In genomic region chr19:48446579-48446978, GRCh38 we compare ENCODE assay signal across 8 cellular contexts. TPM values are rescaled to one million over a fixed set of nuclear protein-coding genes. Genes with fewer than 3 reads are reported as not detected.
DNase-seq lines count a peak whose midpoint lies in the region; ATAC-seq lines count a peak whose summit lies in the region.
"Had no signal": no experiment of that assay in that cellular context is flagged by ENCODE, and none has a peak within 500 bp of the region (broad histone marks: within the 10 kb centered on the region; RNA-seq: fewer than 3 reads in every experiment).

No MANE protein-coding gene starts in this region.

- peaks cover 23% of the 10 kb centered on the region for H3K27me3 ChIP-seq in HUES48 (ENCODE audit: control insufficient read depth, insufficient read depth, low read length)
- no peaks in the 10 kb centered on the region for H3K27me3 ChIP-seq in iPS-18a (ENCODE audit: control insufficient read depth, insufficient read depth, low read length)

- no peak for DNase-seq in stimulated activated naive B cell treated with anti-CD40 and anti-IgM and Interleukin-4, amounts not matched to agents 10 μg/mL and 1 μg/mL and 100 μg/mL, for 72 hours
- DNase-seq in Kasumi-1 (lab: John Stamatoyannopoulos, UW): no peak
- no peak for DNase-seq in sciatic nerve (ENCODE audit: low spot score)
- DNase-seq: activated CD4-positive, alpha-beta T cell treated with anti-CD3 and anti-CD28 coated beads, Interleukin-2, amount 50 U/mL, for 1 hour had no signal

- intact Hi-C loops in sciatic nerve (cut with DNase I): no loop called here

- H3K4me3 ChIP-seq in HUES48 (ENCODE audit: low read depth, low read length) (peak overlapping the region; percentile 96), iPS-18a (ENCODE audit: low read length) (peak overlapping the region; percentile 91)

- H3K27me3 Mint-ChIP-seq in activated T-helper 17 cell treated with anti-CD3 and anti-CD28 coated beads, Interleukin-2, amount 50 U/mL, for 72 hours: peaks cover 14% of the 10 kb centered on the region
- H3K27me3 Mint-ChIP-seq in stimulated activated naive B cell treated with anti-CD40 and anti-IgM and Interleukin-4, amounts not matched to agents 10 μg/mL and 1 μg/mL and 100 μg/mL, for 72 hours: peaks cover 16 to 19% of the 10 kb centered on the region in 2 donors

- H3K9me3 Mint-ChIP-seq in activated T-helper 17 cell treated with anti-CD3 and anti-CD28 coated beads, Interleukin-2, amount 50 U/mL, for 72 hours: no peaks in the 10 kb centered on the region
- H3K9me3 Mint-ChIP-seq in stimulated activated naive B cell treated with anti-CD40 and anti-IgM and Interleukin-4, amounts not matched to agents 10 μg/mL and 1 μg/mL and 100 μg/mL, for 72 hours: no peaks in the 10 kb centered on the region

- ATAC-seq in activated T-helper 17 cell treated with anti-CD3 and anti-CD28 coated beads, Interleukin-2, amount 50 U/mL, for 72 hours (replicated peaks): no peak
- no peak for ATAC-seq in stimulated activated naive B cell treated with anti-CD40 and anti-IgM and Interleukin-4, amounts not matched to agents 10 μg/mL and 1 μg/mL and 100 μg/mL, for 72 hours (replicated peaks)
- ATAC-seq in HG03095 (IDR thresholded peaks at IDR 0.05; ENCODE audit: unreplicated experiment): no peak
- no peak for ATAC-seq in sciatic nerve

- H3K27ac ChIP-seq in HUES48 (ENCODE audit: low read depth, low read length) (no peak overlapping the region), iPS-18a (ENCODE audit: low read length) (no peak overlapping the region)

- H3K4me3 Mint-ChIP-seq in activated T-helper 17 cell treated with anti-CD3 and anti-CD28 coated beads, Interleukin-2, amount 50 U/mL, for 72 hours: peak overlapping the region; percentile 97
- H3K4me3 Mint-ChIP-seq in stimulated activated naive B cell treated with anti-CD40 and anti-IgM and Interleukin-4, amounts not matched to agents 10 μg/mL and 1 μg/mL and 100 μg/mL, for 72 hours: peak overlapping the region; percentile 91 to 98

- H3K4me1 Mint-ChIP-seq in activated T-helper 17 cell treated with anti-CD3 and anti-CD28 coated beads, Interleukin-2, amount 50 U/mL, for 72 hours: peaks cover 20% of the 10 kb centered on the region
- peaks cover 26 to 51% of the 10 kb centered on the region in 2 donors for H3K4me1 Mint-ChIP-seq in stimulated activated naive B cell treated with anti-CD40 and anti-IgM and Interleukin-4, amounts not matched to agents 10 μg/mL and 1 μg/mL and 100 μg/mL, for 72 hours

- H3K4me1 ChIP-seq in HUES48 (ENCODE audit: control insufficient read depth, insufficient read depth, low read length) (peaks cover 7% of the 10 kb centered on the region; the same call in 1 of the 2 replicates), iPS-18a (ENCODE audit: control insufficient read depth, low read depth, low read length) (peaks cover 5% of the 10 kb centered on the region)

- H3K9me3 ChIP-seq in HUES48 (ENCODE audit: control insufficient read depth, insufficient read depth, low read length): no peaks in the 10 kb centered on the region
- H3K9me3 ChIP-seq in iPS-18a (ENCODE audit: control insufficient read depth, low read depth, low read length): no peaks in the 10 kb centered on the region

- H3K36me3 Mint-ChIP-seq in activated T-helper 17 cell treated with anti-CD3 and anti-CD28 coated beads, Interleukin-2, amount 50 U/mL, for 72 hours (ENCODE audit: low read depth): peaks cover 78% of the 10 kb centered on the region
- peaks cover 22 to 39% of the 10 kb centered on the region in 2 donors for H3K36me3 Mint-ChIP-seq in stimulated activated naive B cell treated with anti-CD40 and anti-IgM and Interleukin-4, amounts not matched to agents 10 μg/mL and 1 μg/mL and 100 μg/mL, for 72 hours

- peak overlapping the region; percentile 96 for H3K27ac Mint-ChIP-seq in activated T-helper 17 cell treated with anti-CD3 and anti-CD28 coated beads, Interleukin-2, amount 50 U/mL, for 72 hours
- peak overlapping the region; percentile 98 for H3K27ac Mint-ChIP-seq in stimulated activated naive B cell treated with anti-CD40 and anti-IgM and Interleukin-4, amounts not matched to agents 10 μg/mL and 1 μg/mL and 100 μg/mL, for 72 hours

- peak overlapping the region; percentile 94; the same call in 1 of the 2 replicates for H3K9ac ChIP-seq in HUES48 (ENCODE audit: low read depth, low read length)
- H3K9ac ChIP-seq in iPS-18a (ENCODE audit: low read length): peak overlapping the region; percentile 94

- peaks cover 50% of the 10 kb centered on the region for H3K36me3 ChIP-seq in HUES48 (ENCODE audit: control insufficient read depth, insufficient read depth, low read length)
- peaks cover 41% of the 10 kb centered on the region for H3K36me3 ChIP-seq in iPS-18a (ENCODE audit: control insufficient read depth, low read depth, low read length)

RNA-seq across cellular contexts. Expression of gene GRWD1, which starts 0.8 kb away (rescaled TPM):
- total RNA-seq in activated T-helper 17 cell treated with anti-CD3 and anti-CD28 coated beads, Interleukin-2, amount 50 U/mL, for 72 hours: 10 to 100 TPM; 34.9 to 72.9 TPM
- total RNA-seq in sciatic nerve: 23.4 TPM

RNA-seq across cellular contexts. Expression of gene KCNJ14, which starts 8.8 kb away (rescaled TPM):
- total RNA-seq in activated T-helper 17 cell treated with anti-CD3 and anti-CD28 coated beads, Interleukin-2, amount 50 U/mL, for 72 hours: 1 to 10 TPM; 1.7 to 2.1 TPM
- 0.71 TPM for total RNA-seq in sciatic nerve

RNA-seq across cellular contexts. Expression of gene CYTH2, which starts 22.6 kb away (rescaled TPM):
- total RNA-seq in activated T-helper 17 cell treated with anti-CD3 and anti-CD28 coated beads, Interleukin-2, amount 50 U/mL, for 72 hours: 10 to 100 TPM; 30.6 to 35.4 TPM
- 62.7 TPM for total RNA-seq in sciatic nerve

RNA-seq across cellular contexts. Expression of gene GRIN2D, which starts 53.1 kb away (rescaled TPM):
- 1 to 10 TPM in 1 of 2 donors, under 1 TPM in 1; 0.28 to 1.2 TPM for total RNA-seq in activated T-helper 17 cell treated with anti-CD3 and anti-CD28 coated beads, Interleukin-2, amount 50 U/mL, for 72 hours
- total RNA-seq in sciatic nerve: 1.1 TPM

RNA-seq across cellular contexts. Expression of gene KDELR1, which starts 55.2 kb away (rescaled TPM):
- total RNA-seq in activated T-helper 17 cell treated with anti-CD3 and anti-CD28 coated beads, Interleukin-2, amount 50 U/mL, for 72 hours: 10 to 100 TPM; 73.8 to 97.0 TPM
- 104 TPM for total RNA-seq in sciatic nerve
